In genomic region chr6:40753939-40754448, GRCh38 we compare ENCODE assay signal across 1 cellular context.
TF ChIP-seq lines count a peak whose summit lies in the region.

No MANE protein-coding gene starts in this region.

TF ChIP-seq in WTC11, 78 proteins besides CTCF, POLR2A, EP300 and RAD21 (continued from another document):
- no peak for TF ChIP-seq ARID4B (CRISPR knock-in tag; IDR thresholded peaks at IDR 0.05; ENCODE audit: borderline replicate concordance)
TF ChIP-seq in WTC11: peak in this region for 0.
